In genomic region chr7:14833707-14834106, GRCh38 we compare ENCODE assay signal across 1 cellular context.
TF ChIP-seq lines count a peak whose summit lies in the region.

No MANE protein-coding gene starts in this region.

TF ChIP-seq in GM23338, 12 proteins besides CTCF, POLR2A, EP300 and RAD21:
- TF ChIP-seq CREB1 (CRISPR knock-in tag; IDR thresholded peaks at IDR 0.05; ENCODE audit: low read depth) = peak; percentile 35; the same call in 1 of the 2 replicates
- no peak for TF ChIP-seq ETS1 (IDR thresholded peaks at IDR 0.05)
